8 cellular contexts compared by ENCODE assay signal in the genomic region with DNA sequence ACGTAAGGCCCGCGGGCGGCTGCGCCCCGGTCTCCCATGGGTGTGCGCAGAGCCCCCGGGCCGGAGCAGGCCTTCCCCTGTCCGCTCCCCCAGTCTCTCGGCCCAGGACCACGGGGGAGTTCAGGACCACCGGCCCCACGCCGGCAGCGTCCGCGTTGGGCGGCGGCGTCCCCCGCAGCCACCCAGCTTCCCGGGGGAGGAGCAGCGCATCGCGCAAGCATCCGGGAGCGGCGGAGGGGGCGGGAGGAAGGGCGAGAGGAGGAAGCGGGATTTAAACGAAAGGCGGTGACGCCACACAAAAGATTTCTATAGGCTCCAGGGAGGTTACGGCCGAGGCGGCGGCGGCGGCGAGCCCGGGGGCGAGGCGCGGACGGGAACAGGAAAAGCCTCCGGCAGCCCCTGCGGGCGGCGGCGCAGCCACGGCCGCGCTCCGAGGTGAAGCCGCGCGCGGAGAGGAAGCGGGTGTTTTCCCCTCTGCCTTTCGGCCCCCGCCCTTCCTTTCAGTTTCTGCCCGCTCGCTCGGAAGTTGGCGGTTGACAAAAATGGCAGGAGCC. TPM values are rescaled to one million over a fixed set of nuclear protein-coding genes. Genes with fewer than 3 reads are reported as not detected.
DNase-seq lines count a peak whose midpoint lies in the region; ATAC-seq, FAIRE-seq and TF ChIP-seq lines count a peak whose summit lies in the region.

A gene (plus strand): TSS at position 298 of the 554 bp plus-strand sequence. CDS start 1,349 bp downstream, outside the sequence.

- peak within 1 kb of the TSS; percentile 42 for H2AFZ ChIP-seq in SU-DHL-6 (ENCODE audit: low read depth, low read length, severe bottlenecking)

- H3K27ac ChIP-seq in SU-DHL-6 (ENCODE audit: low read depth, low read length) (peak within 1 kb of the TSS; percentile 65), pancreas (peak within 1 kb of the TSS; percentile 96 to 99 (median 97)), thymus (ENCODE audit: low read depth) (peak within 1 kb of the TSS; percentile 98)

- peaks cover 2% of the 10 kb centered on the region for H3K9me3 Mint-ChIP-seq in activated naive CD8-positive, alpha-beta T cell treated with anti-CD3 and anti-CD28 coated beads for 36 hours

- H3K4me1 ChIP-seq in pancreas (peaks cover 4 to 28% (median 11%) of the 10 kb centered on the region in 3 donors), thymus (ENCODE audit: control insufficient read depth, insufficient read depth, low read length) (peaks cover 17% of the 10 kb centered on the region)

- DNase-seq in NCI-H1105 treated with DMSO at 0.1 percent for 48 hours (lab: John Stamatoyannopoulos, UW) (peak; percentile 72), head of caudate nucleus (peak; percentile 61 to 95 (median 89)), pancreas (peak; percentile 89 to 94 (median 92))
- DNase-seq in activated naive CD8-positive, alpha-beta T cell treated with anti-CD3 and anti-CD28 coated beads for 36 hours, result peak; percentile 88

- H3K4me2 ChIP-seq in SU-DHL-6 (ENCODE audit: low read depth, low read length, poor library complexity, severe bottlenecking), result peak within 1 kb of the TSS; percentile 78

- WGBS in pancreas, 2 donors, result 0 to 1% methylated on average over 60 to 67 of the region's 67 CpGs
- WGBS in thymus, result under 1% methylated on average over 67 of the region's 67 CpGs

- no peaks in the 10 kb centered on the region for H3K27me3 ChIP-seq in SU-DHL-6 (ENCODE audit: low read length)
- no peaks in the 10 kb centered on the region for H3K27me3 ChIP-seq in pancreas
- no peaks in the 10 kb centered on the region for H3K27me3 ChIP-seq in thymus (ENCODE audit: control insufficient read depth, insufficient read depth)

- TF ChIP-seq POLR2A in GM10847 (IDR thresholded peaks at IDR 0.05; ENCODE audit: extremely low read depth, insufficient read length), result peak; percentile 94

- intact Hi-C loops in head of caudate nucleus (cut with DNase I), result loop anchor here (10.0 kb wide), 1 partner anchor 54 kb away; no protein-coding TSS in a partner anchor
- intact Hi-C loops in pancreas (cut with DNase I), result no loop called here

- peak within 1 kb of the TSS; percentile 96 for H3K27ac Mint-ChIP-seq in activated naive CD8-positive, alpha-beta T cell treated with anti-CD3 and anti-CD28 coated beads for 36 hours

- peaks cover 24% of the 10 kb centered on the region for H3K36me3 Mint-ChIP-seq in activated naive CD8-positive, alpha-beta T cell treated with anti-CD3 and anti-CD28 coated beads for 36 hours

- H3K36me3 ChIP-seq in SU-DHL-6 (ENCODE audit: low read length) (peaks cover 10% of the 10 kb centered on the region; the same call in 1 of the 2 replicates), pancreas (no peaks in the 10 kb centered on the region), thymus (ENCODE audit: control insufficient read depth, insufficient read depth) (peaks cover 7% of the 10 kb centered on the region)

- no peaks in the 10 kb centered on the region for H3K9me3 ChIP-seq in SU-DHL-6 (ENCODE audit: insufficient read depth, low read length)
- no peaks in the 10 kb centered on the region for H3K9me3 ChIP-seq in pancreas
- no peaks in the 10 kb centered on the region for H3K9me3 ChIP-seq in thymus (ENCODE audit: control insufficient read depth)

- H3K9me2 ChIP-seq in SU-DHL-6 (replicated peaks; ENCODE audit: insufficient read depth, low read length), result no peaks in the 10 kb centered on the region

- peak within 1 kb of the TSS; percentile 62 for H3K4me3 ChIP-seq in SU-DHL-6 (ENCODE audit: insufficient read depth, low read length, poor library complexity, severe bottlenecking)
- peak within 1 kb of the TSS; percentile 89 to 98 (median 92) for H3K4me3 ChIP-seq in pancreas
- H3K4me3 ChIP-seq in thymus (ENCODE audit: low read length), result peak within 1 kb of the TSS; percentile 98

- peaks cover 41% of the 10 kb centered on the region for H3K79me2 ChIP-seq in SU-DHL-6 (ENCODE audit: insufficient read depth, low read length)

- peak within 1 kb of the TSS; percentile 90 for H3K4me3 Mint-ChIP-seq in activated naive CD8-positive, alpha-beta T cell treated with anti-CD3 and anti-CD28 coated beads for 36 hours

- peak; percentile 56 for ATAC-seq in HG02623 (IDR thresholded peaks at IDR 0.05; ENCODE audit: unreplicated experiment)
- peak; percentile 83 to 88 (median 84) for ATAC-seq in pancreas

- H3F3A ChIP-seq in SU-DHL-6 (ENCODE audit: insufficient read depth), result peaks cover 36% of the 10 kb centered on the region

- no peak for FAIRE-seq in pancreas (lab: Jason Lieb, UNC)

- no peaks in the 10 kb centered on the region for H3K27me3 Mint-ChIP-seq in activated naive CD8-positive, alpha-beta T cell treated with anti-CD3 and anti-CD28 coated beads for 36 hours

- H3K4me1 Mint-ChIP-seq in activated naive CD8-positive, alpha-beta T cell treated with anti-CD3 and anti-CD28 coated beads for 36 hours, result peaks cover 36% of the 10 kb centered on the region

- peaks cover 9% of the 10 kb centered on the region; the same call in 1 of the 2 replicates for H4K20me1 ChIP-seq in SU-DHL-6 (ENCODE audit: low read depth, low read length)

- TF ChIP-seq CTCF in SU-DHL-6 (IDR thresholded peaks at IDR 0.05; ENCODE audit: insufficient read depth, low read length, poor library complexity, severe bottlenecking) (no peak), pancreas (IDR thresholded peaks at IDR 0.05) (no peak)

- peak within 1 kb of the TSS; percentile 73 for H3K9ac ChIP-seq in SU-DHL-6 (ENCODE audit: low read length)

RNA-seq across cellular contexts. Expression of the gene that starts here (rescaled TPM):
- 10 to 100 TPM; 28.2 to 29.9 TPM for total RNA-seq in activated naive CD8-positive, alpha-beta T cell treated with anti-CD3 and anti-CD28 coated beads for 36 hours
- total RNA-seq in pancreas, result 10 to 100 TPM in 3 of 6 donors, 1 to 10 TPM in 3; 7.8 to 13.5 (median 10.0) TPM
- polyA plus RNA-seq in pancreas (1 to 10 TPM; 3.1 to 4.4 TPM), thymus (10.2 TPM)

Comparison
In these comparisons a context has a peak if more than half of its experiments do, and no peak if none do; other contexts are left out.
1. Peak in every context shown above with its lines: DNase-seq, ATAC-seq, H3K4me3 ChIP-seq and H3K27ac ChIP-seq.